29 cellular contexts compared by ENCODE assay signal in genomic region chr6:142744836-142745235, GRCh38.
A peak's percentile ranks its signal among the peaks of the same experiment; 100 is the strongest.
DNase-seq lines count a peak whose midpoint lies in the region; ATAC-seq and TF ChIP-seq lines count a peak whose summit lies in the region.
"Had no signal": no experiment of that assay in that cellular context is flagged by ENCODE, and none has a peak within 500 bp of the region (broad histone marks: within the 10 kb centered on the region; RNA-seq: fewer than 3 reads in every experiment).

No MANE protein-coding gene starts in this region.

- H3K36me3 ChIP-seq in PC-3 (ENCODE audit: low read depth, low read length) (no peaks in the 10 kb centered on the region), neural progenitor cell (no peaks in the 10 kb centered on the region), colonic mucosa (no peaks in the 10 kb centered on the region)
- H3K36me3 ChIP-seq: right atrium auricular region, suprapubic skin had no signal

- DNase-seq in ELR (ENCODE audit: low read depth) (peak; percentile 69), PC-3 (peak; percentile 7), epithelial cell of prostate (ENCODE audit: low read depth, low spot score) (peak; percentile 6), neural progenitor cell (ENCODE audit: low spot score) (no peak), Calu3 (no peak), colonic mucosa (no peak), NCI-H526 (lab: John Stamatoyannopoulos, UW) (no peak), retina (no peak)
- DNase-seq: activated CD4-positive, alpha-beta T cell treated with anti-CD3 and anti-CD28 coated beads, Interleukin-2, amount 50 U/mL, for 4 hours; activated CD4-positive, CD25-positive, alpha-beta regulatory T cell; activated CD8-positive, alpha-beta memory T cell treated with anti-CD3 and anti-CD28 coated beads, Interleukin-2, amount 50 U/mL, for 48 hours; activated naive CD8-positive, alpha-beta T cell treated with anti-CD3 and anti-CD28 coated beads for 36 hours; body of pancreas; C1 segment of cervical spinal cord; DND-41; head of caudate nucleus; left cardiac atrium; NCI-H2081 treated with DMSO at 0.1 percent for 48 hours; NCI-H446; SHP77 treated with DMSO at 0.1 percent for 48 hours; stimulated activated CD4-positive, alpha-beta T cell treated with anti-CD3 and anti-CD28 coated beads, Interleukin-4, amount 100 ng/mL, for 1 hour; stimulated activated naive B cell treated with anti-CD40 and anti-IgM and Interleukin-4, amounts not matched to agents 10 μg/mL and 1 μg/mL and 100 μg/mL, for 72 hours; SW 1271; T1000 had no signal

- TF ChIP-seq CTCF in PC-3 (conservative IDR thresholded peaks at IDR 0.05; ENCODE audit: low read depth, low read length) (no peak), neural progenitor cell (IDR thresholded peaks at IDR 0.05) (no peak), Calu3 (IDR thresholded peaks at IDR 0.05; ENCODE audit: unreplicated experiment) (no peak), colonic mucosa (IDR thresholded peaks at IDR 0.05) (no peak)

- no peak overlapping the region for H3K4me3 ChIP-seq in PC-3 (ENCODE audit: low read length)
- H3K4me3 ChIP-seq in neural progenitor cell, result no peak overlapping the region
- no peak overlapping the region for H3K4me3 ChIP-seq in colonic mucosa
- H3K4me3 ChIP-seq: body of pancreas, coronary artery, right atrium auricular region, suprapubic skin had no signal

- H3F3A ChIP-seq in PC-3 (ENCODE audit: low read length, unreplicated experiment), result no peaks in the 10 kb centered on the region
- no peaks in the 10 kb centered on the region for H3F3A ChIP-seq in neural progenitor cell (ENCODE audit: low read depth)

- CTCF ChIA-PET in PC-3 (lab: Charles Lee) (no interaction called here), Calu3 (lab: Charles Lee) (no interaction called here)

- H3K9me3 ChIP-seq in PC-3 (ENCODE audit: low read length) (no peaks in the 10 kb centered on the region), neural progenitor cell (ENCODE audit: low read depth) (no peaks in the 10 kb centered on the region), colonic mucosa (no peaks in the 10 kb centered on the region)
- H3K9me3 ChIP-seq: body of pancreas, right atrium auricular region, suprapubic skin had no signal

- H3K4me1 ChIP-seq in PC-3 (ENCODE audit: insufficient read depth, low read length), result no peaks in the 10 kb centered on the region
- H3K4me1 ChIP-seq in neural progenitor cell, result peaks cover 7% of the 10 kb centered on the region
- H3K4me1 ChIP-seq in colonic mucosa, result no peaks in the 10 kb centered on the region
- H3K4me1 ChIP-seq: body of pancreas, right atrium auricular region, suprapubic skin had no signal

- H3K27ac Mint-ChIP-seq in neural progenitor cell (no peak overlapping the region), Calu3 (ENCODE audit: unreplicated experiment) (no peak overlapping the region)
- H3K27ac Mint-ChIP-seq: activated naive CD8-positive, alpha-beta T cell treated with anti-CD3 and anti-CD28 coated beads for 36 hours; activated T-helper 2 cell treated with anti-CD3 and anti-CD28 coated beads, Interferon-gamma antibody, Interleukin-2, Interleukin-4, amounts not matched to agents 10 μg/mL and 5 μg/mL and 100 μg/mL, durations not matched to agents 14 hours and 24 hours and 36 hours; memory B cell; stimulated activated naive B cell treated with anti-CD40 and anti-IgM and Interleukin-4, amounts not matched to agents 10 μg/mL and 1 μg/mL and 100 μg/mL, for 72 hours had no signal

- BruUV-seq in PC-3 (replicated peaks; lab: Mats Ljungman, UMichigan) (no TSS peak), Calu3 (replicated peaks; lab: Mats Ljungman, UMichigan) (no TSS peak)

- H3K79me2 ChIP-seq in PC-3 (ENCODE audit: low read length) (no peaks in the 10 kb centered on the region), neural progenitor cell (ENCODE audit: low read depth) (no peaks in the 10 kb centered on the region)

- H3K36me3 Mint-ChIP-seq in neural progenitor cell (no peaks in the 10 kb centered on the region), Calu3 (ENCODE audit: insufficient read depth, unreplicated experiment) (no peaks in the 10 kb centered on the region)
- H3K36me3 Mint-ChIP-seq: activated naive CD8-positive, alpha-beta T cell treated with anti-CD3 and anti-CD28 coated beads for 36 hours; memory B cell; stimulated activated naive B cell treated with anti-CD40 and anti-IgM and Interleukin-4, amounts not matched to agents 10 μg/mL and 1 μg/mL and 100 μg/mL, for 72 hours had no signal

- no peak overlapping the region for H3K4me2 ChIP-seq in PC-3 (ENCODE audit: low read length)
- no peak overlapping the region for H3K4me2 ChIP-seq in neural progenitor cell

- H2AFZ ChIP-seq in PC-3 (ENCODE audit: low read length), result no peak overlapping the region
- H2AFZ ChIP-seq in neural progenitor cell (replicated peaks), result peak overlapping the region; percentile 26

- intact Hi-C loops in PC-3 (cut with micrococcal nuclease) (no loop called here), Calu3 (cut with micrococcal nuclease; ENCODE audit: unreplicated experiment) (no loop called here), colonic mucosa (cut with DNase I) (no loop called here)

- ATAC-seq in PC-3, result no peak
- ATAC-seq: body of pancreas; left cardiac atrium; stimulated activated naive B cell treated with anti-CD40 and anti-IgM and Interleukin-4, amounts not matched to agents 10 μg/mL and 1 μg/mL and 100 μg/mL, for 72 hours had no signal

- POLR2A ChIA-PET in PC-3 (lab: Charles Lee; ENCODE audit: unreplicated experiment), result no interaction called here

- H3K27me3 ChIP-seq in PC-3 (ENCODE audit: low read length) (no peaks in the 10 kb centered on the region), neural progenitor cell (no peaks in the 10 kb centered on the region), colonic mucosa (no peaks in the 10 kb centered on the region)
- H3K27me3 ChIP-seq: body of pancreas, right atrium auricular region, suprapubic skin had no signal

- H3K9ac ChIP-seq in PC-3 (ENCODE audit: low read length) (no peak overlapping the region), neural progenitor cell (no peak overlapping the region), colonic mucosa (ENCODE audit: low read depth in 2 of 2, low read length in 2 of 2) (no peak overlapping the region)

- H3K27me3 Mint-ChIP-seq in neural progenitor cell (ENCODE audit: insufficient read depth, low read depth) (peaks cover 4% of the 10 kb centered on the region), Calu3 (ENCODE audit: unreplicated experiment) (no peaks in the 10 kb centered on the region)
- H3K27me3 Mint-ChIP-seq: activated naive CD8-positive, alpha-beta T cell treated with anti-CD3 and anti-CD28 coated beads for 36 hours; memory B cell; stimulated activated naive B cell treated with anti-CD40 and anti-IgM and Interleukin-4, amounts not matched to agents 10 μg/mL and 1 μg/mL and 100 μg/mL, for 72 hours had no signal

- no peaks in the 10 kb centered on the region for H3K9me2 ChIP-seq in PC-3 (replicated peaks; ENCODE audit: low read length)

- H3K9me3 Mint-ChIP-seq in neural progenitor cell, result no peaks in the 10 kb centered on the region
- H3K9me3 Mint-ChIP-seq in Calu3 (ENCODE audit: low read depth, unreplicated experiment), result no peaks in the 10 kb centered on the region
- H3K9me3 Mint-ChIP-seq: activated naive CD8-positive, alpha-beta T cell treated with anti-CD3 and anti-CD28 coated beads for 36 hours; activated T-helper 2 cell treated with anti-CD3 and anti-CD28 coated beads, Interferon-gamma antibody, Interleukin-2, Interleukin-4, amounts not matched to agents 10 μg/mL and 5 μg/mL and 100 μg/mL, durations not matched to agents 14 hours and 24 hours and 36 hours; memory B cell; stimulated activated naive B cell treated with anti-CD40 and anti-IgM and Interleukin-4, amounts not matched to agents 10 μg/mL and 1 μg/mL and 100 μg/mL, for 72 hours had no signal

- H3K27ac ChIP-seq in PC-3 (ENCODE audit: low read length) (no peak overlapping the region), epithelial cell of prostate (no peak overlapping the region), neural progenitor cell (no peak overlapping the region), colonic mucosa (no peak overlapping the region)
- H3K27ac ChIP-seq: body of pancreas, coronary artery, right atrium auricular region, suprapubic skin had no signal

- no peaks in the 10 kb centered on the region for H4K20me1 ChIP-seq in PC-3 (ENCODE audit: low read length)
- no peaks in the 10 kb centered on the region for H4K20me1 ChIP-seq in neural progenitor cell (ENCODE audit: low read depth)

- no peak overlapping the region for H3K4me3 Mint-ChIP-seq in neural progenitor cell
- no peak overlapping the region for H3K4me3 Mint-ChIP-seq in Calu3 (ENCODE audit: low read depth, unreplicated experiment)
- H3K4me3 Mint-ChIP-seq: activated naive CD8-positive, alpha-beta T cell treated with anti-CD3 and anti-CD28 coated beads for 36 hours; memory B cell; stimulated activated naive B cell treated with anti-CD40 and anti-IgM and Interleukin-4, amounts not matched to agents 10 μg/mL and 1 μg/mL and 100 μg/mL, for 72 hours had no signal

- H3K4me1 Mint-ChIP-seq in neural progenitor cell (no peaks in the 10 kb centered on the region), Calu3 (ENCODE audit: low read depth, unreplicated experiment) (no peaks in the 10 kb centered on the region)

Comparison
In these comparisons a context has a peak if more than half of its experiments do, and no peak if none do; other contexts are left out.
1. DNase-seq: peak in ELR (single experiment), PC-3 (single experiment) and epithelial cell of prostate (single experiment); none in neural progenitor cell (single experiment), Calu3 (single experiment), colonic mucosa (single experiment), NCI-H526 (0 of 2) and retina (single experiment).